ENCODE assay signal across 8 cellular contexts in the genomic region with DNA sequence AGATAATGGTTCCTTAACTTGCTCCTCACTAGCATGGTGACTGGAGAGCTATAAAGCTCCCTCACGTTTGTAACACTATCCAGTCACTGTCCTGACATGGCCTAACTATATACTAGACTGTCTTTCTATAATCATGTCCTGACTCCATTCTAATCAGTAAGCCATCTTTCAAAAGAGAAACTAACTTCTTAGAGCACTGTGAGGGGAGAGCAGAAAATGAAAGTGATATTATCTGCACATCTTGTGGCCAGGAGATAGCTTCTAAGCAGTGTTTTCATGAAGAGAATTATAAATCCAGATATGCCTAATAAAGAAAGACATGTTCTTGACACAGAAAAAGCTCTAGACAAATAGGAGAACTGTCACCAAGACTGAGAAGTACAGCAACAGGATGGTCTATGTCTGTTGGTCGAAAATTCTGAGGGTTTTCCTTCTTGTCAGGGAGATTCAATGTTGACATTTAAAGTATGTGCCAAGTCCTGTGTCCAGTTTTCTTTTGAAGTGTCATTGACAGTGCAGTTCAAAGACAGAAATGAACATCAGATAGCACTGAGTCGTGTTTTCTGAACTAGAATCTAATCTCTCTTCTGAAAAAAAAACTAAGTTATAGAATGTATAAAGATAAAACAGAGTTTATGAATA.
DNase-seq lines count a peak whose midpoint lies in the region; ATAC-seq and TF ChIP-seq lines count a peak whose summit lies in the region.

No MANE protein-coding gene starts in this region.

- intact Hi-C loops in activated CD4-positive, alpha-beta T cell treated with anti-CD3 and anti-CD28 coated beads, Interleukin-2, amount 10 ng/mL, durations not matched to agents 24 days and 14 days (cut with micrococcal nuclease) = no loop called here
- intact Hi-C loops in upper lobe of right lung (cut with DNase I) = no loop called here

- H3K4me3 ChIP-seq in Jurkat, Clone E6-1 (ENCODE audit: low read length) = no peak overlapping the region
- H3K4me3 ChIP-seq in upper lobe of right lung = no peak overlapping the region

- peaks cover 11% of the 10 kb centered on the region for H3K4me1 Mint-ChIP-seq in activated CD4-positive, alpha-beta T cell treated with anti-CD3 and anti-CD28 coated beads, Interleukin-2, amount 10 ng/mL, durations not matched to agents 24 days and 14 days
- peaks cover 12% of the 10 kb centered on the region for H3K4me1 Mint-ChIP-seq in stimulated activated memory B cell treated with anti-CD40 and anti-IgM and Interleukin-4, amounts not matched to agents 10 μg/mL and 1 μg/mL and 100 μg/mL, for 72 hours

- no peaks in the 10 kb centered on the region for H3K27me3 Mint-ChIP-seq in activated CD4-positive, alpha-beta T cell treated with anti-CD3 and anti-CD28 coated beads, Interleukin-2, amount 10 ng/mL, durations not matched to agents 24 days and 14 days
- H3K27me3 Mint-ChIP-seq in stimulated activated memory B cell treated with anti-CD40 and anti-IgM and Interleukin-4, amounts not matched to agents 10 μg/mL and 1 μg/mL and 100 μg/mL, for 72 hours = no peaks in the 10 kb centered on the region

- H3K27ac ChIP-seq in upper lobe of right lung = no peak overlapping the region

- H3K9me3 ChIP-seq in upper lobe of right lung = no peaks in the 10 kb centered on the region

- peak; percentile 100 for ATAC-seq in HG02610 (IDR thresholded peaks at IDR 0.05; ENCODE audit: unreplicated experiment)
- ATAC-seq in stimulated activated memory B cell treated with anti-CD40 and anti-IgM and Interleukin-4, amounts not matched to agents 10 μg/mL and 1 μg/mL and 100 μg/mL, for 72 hours = peak; percentile 67
- ATAC-seq in upper lobe of right lung = no peak

- H3K36me3 Mint-ChIP-seq in activated CD4-positive, alpha-beta T cell treated with anti-CD3 and anti-CD28 coated beads, Interleukin-2, amount 10 ng/mL, durations not matched to agents 24 days and 14 days (ENCODE audit: low read depth) = no peaks in the 10 kb centered on the region
- H3K36me3 Mint-ChIP-seq in stimulated activated memory B cell treated with anti-CD40 and anti-IgM and Interleukin-4, amounts not matched to agents 10 μg/mL and 1 μg/mL and 100 μg/mL, for 72 hours = no peaks in the 10 kb centered on the region

- peak overlapping the region; percentile 45 for H3K4me3 Mint-ChIP-seq in activated CD4-positive, alpha-beta T cell treated with anti-CD3 and anti-CD28 coated beads, Interleukin-2, amount 10 ng/mL, durations not matched to agents 24 days and 14 days
- peak overlapping the region; percentile 42 for H3K4me3 Mint-ChIP-seq in stimulated activated memory B cell treated with anti-CD40 and anti-IgM and Interleukin-4, amounts not matched to agents 10 μg/mL and 1 μg/mL and 100 μg/mL, for 72 hours

- no peak for TF ChIP-seq CTCF in upper lobe of right lung (IDR thresholded peaks at IDR 0.05)

- H3K4me1 ChIP-seq in upper lobe of right lung = no peaks in the 10 kb centered on the region

- H3K36me3 ChIP-seq in upper lobe of right lung = no peaks in the 10 kb centered on the region

- peaks cover 7% of the 10 kb centered on the region for H3K9me3 Mint-ChIP-seq in activated CD4-positive, alpha-beta T cell treated with anti-CD3 and anti-CD28 coated beads, Interleukin-2, amount 10 ng/mL, durations not matched to agents 24 days and 14 days
- peaks cover 4% of the 10 kb centered on the region for H3K9me3 Mint-ChIP-seq in stimulated activated memory B cell treated with anti-CD40 and anti-IgM and Interleukin-4, amounts not matched to agents 10 μg/mL and 1 μg/mL and 100 μg/mL, for 72 hours

- H3K27me3 ChIP-seq in upper lobe of right lung = no peaks in the 10 kb centered on the region

- DNase-seq in activated CD4-positive, alpha-beta T cell treated with anti-CD3 and anti-CD28 coated beads, Interleukin-2, amount 10 ng/mL, durations not matched to agents 24 days and 14 days = peak; percentile 59
- no peak for DNase-seq in activated CD4-positive, alpha-beta T cell treated with anti-CD3 and anti-CD28 coated beads, Interleukin-2, amount 50 U/mL, for 48 hours
- peak; percentile 41 for DNase-seq in Jurkat, Clone E6-1 (ENCODE audit: low read depth, low spot score)
- no peak for DNase-seq in activated gamma-delta T cell (lab: John Stamatoyannopoulos, UW)
- no peak for DNase-seq in upper lobe of right lung
- no peak for DNase-seq in HK-2 (ENCODE audit: unreplicated experiment)

- no peak overlapping the region for H3K27ac Mint-ChIP-seq in activated CD4-positive, alpha-beta T cell treated with anti-CD3 and anti-CD28 coated beads, Interleukin-2, amount 10 ng/mL, durations not matched to agents 24 days and 14 days
- peak overlapping the region; percentile 72 for H3K27ac Mint-ChIP-seq in stimulated activated memory B cell treated with anti-CD40 and anti-IgM and Interleukin-4, amounts not matched to agents 10 μg/mL and 1 μg/mL and 100 μg/mL, for 72 hours

Comparison
In these comparisons a context has a peak if more than half of its experiments do, and no peak if none do; other contexts are left out.
1. DNase-seq: peak in activated CD4-positive, alpha-beta T cell treated with anti-CD3 and anti-CD28 coated beads, Interleukin-2, amount 10 ng/mL, durations not matched to agents 24 days and 14 days (single experiment) and Jurkat, Clone E6-1 (single experiment); none in activated CD4-positive, alpha-beta T cell treated with anti-CD3 and anti-CD28 coated beads, Interleukin-2, amount 50 U/mL, for 48 hours (0 of 2), activated gamma-delta T cell (single experiment), upper lobe of right lung (single experiment) and HK-2 (single experiment).